19 cellular contexts compared by ENCODE assay signal in genomic region chr13:30038884-30039283, GRCh38.
DNase-seq lines count a peak whose midpoint lies in the region; ATAC-seq, FAIRE-seq and TF ChIP-seq lines count a peak whose summit lies in the region.
"Had no signal": no experiment of that assay in that cellular context is flagged by ENCODE, and none has a peak within 500 bp of the region (broad histone marks: within the 10 kb centered on the region; RNA-seq: fewer than 3 reads in every experiment).

No MANE protein-coding gene starts in this region.

- H3K4me1 Mint-ChIP-seq in osteocyte (ENCODE audit: unreplicated experiment): peaks cover 11% of the 10 kb centered on the region

- no peak overlapping the region for H3K4me2 ChIP-seq in HepG2 (ENCODE audit: low read depth, low read length)

- H4K20me1 ChIP-seq in HepG2 (ENCODE audit: insufficient read depth, low read length): no peaks in the 10 kb centered on the region

- no peak for TF ChIP-seq RAD21 in HepG2 (CRISPR knock-in tag; IDR thresholded peaks at IDR 0.05)

- DNase-seq in EL (peak; percentile 42), NCI-H69 (lab: John Stamatoyannopoulos, UW) (peak; percentile 2), fibroblast of mammary gland (ENCODE audit: low read depth) (peak; percentile 86), osteocyte (ENCODE audit: extremely low spot score, unreplicated experiment) (no peak), COLO829 (ENCODE audit: low spot score) (no peak), HepG2 (ENCODE audit: low spot score) (no peak), GM12892 (ENCODE audit: insufficient read length) (no peak), Right ventricle myocardium superior (no peak)
- DNase-seq: activated CD4-positive, alpha-beta T cell treated with anti-CD3 and anti-CD28 coated beads, Interleukin-2, amount 50 U/mL, for 48 hours; activated T-cell treated with anti-CD3 and anti-CD28 coated beads, Interleukin-2, amount 50 U/mL, for 24 hours; effector memory CD4-positive, alpha-beta T cell; gastrocnemius medialis; NCI-H1092; NCI-H2171 treated with DMSO at 0.1 percent for 48 hours; nephron progenitor cell had no signal

- intact Hi-C loops in HepG2 (cut with micrococcal nuclease; ENCODE audit: unreplicated experiment): no loop called here
- intact Hi-C loops in Right ventricle myocardium superior (cut with DNase I): no loop called here

- no peak for FAIRE-seq in HepG2 (lab: Jason Lieb, UNC)
- no peak for FAIRE-seq in GM12892 (lab: Jason Lieb, UNC)
- FAIRE-seq: H54 had no signal

- TF ChIP-seq POLR2A in HepG2 (IDR thresholded peaks at IDR 0.05; ENCODE audit: insufficient read depth in 1 of 2, low read depth in 2 of 2, low read length in 2 of 2): no peak
- no peak for TF ChIP-seq POLR2A in GM12892 (IDR thresholded peaks at IDR 0.05; ENCODE audit: low read depth, low read length)

- no TSS peak for BruUV-seq in HepG2 (replicated peaks; lab: Mats Ljungman, UMichigan)

- no peaks in the 10 kb centered on the region for H3K4me1 ChIP-seq in HepG2 (ENCODE audit: insufficient read depth, low read length)
- H3K4me1 ChIP-seq: gastrocnemius medialis had no signal

- H3K4me3 Mint-ChIP-seq in osteocyte (ENCODE audit: unreplicated experiment): no peak overlapping the region
- H3K4me3 Mint-ChIP-seq: activated naive CD8-positive, alpha-beta T cell; activated T-cell treated with anti-CD3 and anti-CD28 coated beads, Interleukin-2, amount 50 U/mL, for 24 hours; nephron progenitor cell had no signal

- no peak overlapping the region for H3K9ac ChIP-seq in HepG2 (ENCODE audit: insufficient read depth, low read depth, low read length)

- H3K27me3 ChIP-seq in HepG2 (ENCODE audit: control insufficient read depth in 1 of 2, insufficient read depth in 2 of 2, low read length in 2 of 2): peaks cover 0 to 6% of the 10 kb centered on the region in 2 experiments; a peak in 2 of 5 replicates
- H3K27me3 ChIP-seq: gastrocnemius medialis had no signal

- no peaks in the 10 kb centered on the region for H3K36me3 Mint-ChIP-seq in osteocyte (ENCODE audit: unreplicated experiment)
- H3K36me3 Mint-ChIP-seq: activated naive CD8-positive, alpha-beta T cell had no signal

- H3K4me3 ChIP-seq in fibroblast of mammary gland (ENCODE audit: control insufficient read depth, low read depth, low read length) (no peak overlapping the region), HepG2 (replicated peaks in 1 of 3; ENCODE audit: insufficient read depth in 1 of 3, low read depth in 2 of 3, low read length in 3 of 3) (no peak overlapping the region)
- H3K4me3 ChIP-seq: gastrocnemius medialis, lung had no signal

- H3K9me3 ChIP-seq in HepG2 (ENCODE audit: low read length): no peaks in the 10 kb centered on the region
- H3K9me3 ChIP-seq: gastrocnemius medialis had no signal

- H2AFZ ChIP-seq in HepG2 (ENCODE audit: low read length): no peak overlapping the region

- H3K27ac Mint-ChIP-seq in osteocyte (ENCODE audit: unreplicated experiment): no peak overlapping the region
- H3K27ac Mint-ChIP-seq: activated naive CD8-positive, alpha-beta T cell; activated T-cell treated with anti-CD3 and anti-CD28 coated beads, Interleukin-2, amount 50 U/mL, for 24 hours; nephron progenitor cell had no signal

- no peak for ATAC-seq in HepG2
- no peak for ATAC-seq in Right ventricle myocardium superior (ENCODE audit: poor library complexity)
- ATAC-seq: gastrocnemius medialis had no signal

- H3K27me3 Mint-ChIP-seq in osteocyte (ENCODE audit: unreplicated experiment): no peaks in the 10 kb centered on the region

- TF ChIP-seq CTCF in fibroblast of mammary gland (conservative IDR thresholded peaks at IDR 0.05; ENCODE audit: control insufficient read depth, insufficient read depth, low read depth, low read length): peak; percentile 37
- TF ChIP-seq CTCF in osteocyte (IDR thresholded peaks at IDR 0.05): peak; percentile 30
- no peak for TF ChIP-seq CTCF in HepG2 (CRISPR knock-in tag; IDR thresholded peaks at IDR 0.05)

- no peak overlapping the region for H3K27ac ChIP-seq in HepG2 (ENCODE audit: extremely low read length, insufficient read depth, low read length)
- H3K27ac ChIP-seq: C4-2B, gastrocnemius medialis had no signal

- POLR2A ChIA-PET in HepG2 (lab: Yijun Ruan, JAX): no interaction called here

- 20% methylated on average over 4 of the region's 4 CpGs for WGBS in HepG2 (ENCODE audit: low lambda C conversion rate)

- no peaks in the 10 kb centered on the region for H3K79me2 ChIP-seq in HepG2 (ENCODE audit: insufficient read depth, low read length)

- H3K36me3 ChIP-seq in HepG2 (replicated peaks in 1 of 2; ENCODE audit: control insufficient read depth in 1 of 2, insufficient read depth in 2 of 2, low read length in 2 of 2): no peaks in the 10 kb centered on the region
- H3K36me3 ChIP-seq: gastrocnemius medialis had no signal

- CTCF ChIA-PET in HepG2 (lab: Yijun Ruan, JAX; ENCODE audit: low intra/inter-chr PET ratio, low total read pairs): no interaction called here

- H3K9me3 Mint-ChIP-seq in osteocyte (ENCODE audit: unreplicated experiment): no peaks in the 10 kb centered on the region
- H3K9me3 Mint-ChIP-seq: activated T-cell treated with anti-CD3 and anti-CD28 coated beads, Interleukin-2, amount 50 U/mL, for 24 hours; nephron progenitor cell had no signal

- in situ Hi-C loops in HepG2 (cut with HindIII; ENCODE audit: extremely low pct_ligation_motif_present, low pct_unique_long_range_greater_than_20kb): no loop called here

- TF ChIP-seq EP300 in HepG2 (IDR thresholded peaks at IDR 0.05; ENCODE audit: low read depth in 2 of 2, low read length in 2 of 2): no peak
- no peak for TF ChIP-seq EP300 in HepG2 (CRISPR knock-in tag; IDR thresholded peaks at IDR 0.05; ENCODE audit: borderline replicate concordance)

TF ChIP-seq in HepG2, 621 proteins besides CTCF, POLR2A, EP300 and RAD21:
- TF ChIP-seq ISX (CRISPR knock-in tag; conservative IDR thresholded peaks at IDR 0.05) (no peak), ZIK1 (CRISPR knock-in tag; IDR thresholded peaks at IDR 0.05; ENCODE audit: borderline replicate concordance, low read depth) (no peak)

Comparison
In these comparisons a context has a peak if more than half of its experiments do, and no peak if none do; other contexts are left out.
1. DNase-seq: peak in EL (single experiment), NCI-H69 (single experiment) and fibroblast of mammary gland (single experiment); none in osteocyte (single experiment), COLO829 (single experiment), HepG2 (single experiment), GM12892 (single experiment) and Right ventricle myocardium superior (single experiment).